2 cellular contexts compared by ENCODE assay signal in the genomic region with DNA sequence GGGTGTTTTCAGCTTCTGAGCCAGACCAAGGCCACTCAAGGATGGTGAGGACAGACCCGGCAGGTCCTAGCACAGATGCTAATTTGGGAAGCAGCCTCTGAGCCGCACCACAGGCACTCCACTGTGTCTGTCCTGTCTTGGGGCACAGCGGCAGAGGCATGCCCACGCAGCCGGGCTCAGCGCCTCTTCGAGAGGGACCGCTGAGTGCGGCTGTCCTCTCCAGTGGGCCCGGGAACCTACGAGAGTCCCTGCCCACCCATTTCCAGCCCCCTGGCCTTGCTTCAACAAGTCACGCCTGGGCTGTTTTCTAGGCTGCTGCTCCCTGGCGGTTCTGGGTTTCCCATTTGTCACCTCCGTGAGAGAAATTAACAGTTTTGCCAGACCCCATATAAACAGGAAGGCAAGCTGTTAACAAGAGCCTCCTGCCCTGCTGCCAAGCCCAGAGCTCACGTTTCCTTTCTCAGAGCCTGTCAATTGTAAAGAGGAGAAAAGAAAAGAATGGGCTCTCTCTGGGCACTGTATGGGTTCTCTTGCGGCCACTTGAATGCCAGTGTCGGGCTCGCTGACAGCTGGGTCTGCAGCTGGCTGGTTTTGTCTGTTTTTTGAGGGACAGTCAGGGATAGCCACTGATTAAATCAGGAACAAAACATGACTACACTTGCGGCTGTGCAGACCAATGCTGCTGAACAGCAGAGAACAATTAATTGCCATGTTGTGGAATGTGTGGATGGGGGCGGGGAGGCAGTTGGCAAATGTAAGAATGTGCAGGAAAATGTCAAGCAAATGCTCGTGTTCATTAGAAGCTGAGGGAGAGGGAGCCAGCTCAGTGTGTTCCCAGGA.
TF ChIP-seq lines count a peak whose summit lies in the region.

No MANE protein-coding gene starts in this region.

TF ChIP-seq in endothelial cell of umbilical vein, 7 proteins besides CTCF, POLR2A, EP300 and RAD21:
- TF ChIP-seq, protein P1, sequence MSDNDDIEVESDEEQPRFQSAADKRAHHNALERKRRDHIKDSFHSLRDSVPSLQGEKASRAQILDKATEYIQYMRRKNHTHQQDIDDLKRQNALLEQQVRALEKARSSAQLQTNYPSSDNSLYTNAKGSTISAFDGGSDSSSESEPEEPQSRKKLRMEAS (IDR thresholded peaks at IDR 0.05; ENCODE audit: insufficient read depth, insufficient read length): peak; percentile 3
- TF ChIP-seq MYC (IDR thresholded peaks at IDR 0.05; ENCODE audit: low read depth, low read length): no peak
TF ChIP-seq in endothelial cell of umbilical vein: peak in this region for 1.

TF ChIP-seq in neural cell, 6 proteins besides CTCF, POLR2A, EP300 and RAD21 (continued from another document):
- no peak for TF ChIP-seq REST (IDR thresholded peaks at IDR 0.05; ENCODE audit: borderline replicate concordance)
- no peak for TF ChIP-seq MXI1 (conservative IDR thresholded peaks at IDR 0.05; ENCODE audit: poor library complexity, severe bottlenecking)
- TF ChIP-seq TAF1 (IDR thresholded peaks at IDR 0.05; ENCODE audit: low read depth): no peak
- TF ChIP-seq POLR2AphosphoS5 (IDR thresholded peaks at IDR 0.05): no peak
- no peak for TF ChIP-seq EZH2 (IDR thresholded peaks at IDR 0.05; ENCODE audit: borderline replicate concordance, insufficient read depth, low read length, poor library complexity, severe bottlenecking)
